ENCODE assay signal across 1 cellular context in the genomic region with DNA sequence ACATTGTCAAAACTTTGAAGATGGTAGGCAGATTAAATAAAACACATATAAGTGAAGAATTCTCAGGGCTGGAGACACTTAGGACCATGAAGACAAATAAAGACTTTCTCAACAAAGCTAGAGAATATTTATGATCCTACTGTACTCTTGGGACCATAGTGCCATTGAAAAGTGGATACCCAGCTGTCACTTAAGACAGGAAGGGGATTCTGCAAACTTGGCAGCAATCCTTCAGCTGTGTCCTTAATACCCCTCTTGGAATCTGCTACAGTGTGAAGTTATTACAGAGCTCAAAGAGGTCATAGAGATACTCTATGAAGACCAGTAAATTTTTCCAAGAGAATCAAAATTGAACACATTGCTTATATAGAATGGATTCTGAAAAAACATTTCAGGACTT.
TF ChIP-seq lines count a peak whose summit lies in the region.

No MANE protein-coding gene starts in this region.

TF ChIP-seq in IMR-90, 13 proteins besides CTCF, POLR2A, EP300 and RAD21:
- TF ChIP-seq SMC3 (IDR thresholded peaks at IDR 0.05; ENCODE audit: low read depth, low read length) (no peak), RFX5 (IDR thresholded peaks at IDR 0.05; ENCODE audit: low read depth, low read length) (no peak), MAFK (IDR thresholded peaks at IDR 0.05; ENCODE audit: low read depth, low read length) (no peak), FOS (IDR thresholded peaks at IDR 0.05; ENCODE audit: low read depth, low read length) (no peak), CEBPB (IDR thresholded peaks at IDR 0.05; ENCODE audit: low read depth, low read length) (no peak), BHLHE40 (IDR thresholded peaks at IDR 0.05; ENCODE audit: low read depth, low read length) (no peak), MXI1 (IDR thresholded peaks at IDR 0.05; ENCODE audit: borderline replicate concordance, low read depth, low read length) (no peak), CHD1 (IDR thresholded peaks at IDR 0.05; ENCODE audit: low read depth, low read length) (no peak), RCOR1 (IDR thresholded peaks at IDR 0.05; ENCODE audit: insufficient replicate concordance, low read length) (no peak), NFE2L2 (IDR thresholded peaks at IDR 0.05; ENCODE audit: low read depth, low read length) (no peak), MAZ (IDR thresholded peaks at IDR 0.05; ENCODE audit: borderline replicate concordance, low read depth, low read length) (no peak)
- TF ChIP-seq, protein P1, sequence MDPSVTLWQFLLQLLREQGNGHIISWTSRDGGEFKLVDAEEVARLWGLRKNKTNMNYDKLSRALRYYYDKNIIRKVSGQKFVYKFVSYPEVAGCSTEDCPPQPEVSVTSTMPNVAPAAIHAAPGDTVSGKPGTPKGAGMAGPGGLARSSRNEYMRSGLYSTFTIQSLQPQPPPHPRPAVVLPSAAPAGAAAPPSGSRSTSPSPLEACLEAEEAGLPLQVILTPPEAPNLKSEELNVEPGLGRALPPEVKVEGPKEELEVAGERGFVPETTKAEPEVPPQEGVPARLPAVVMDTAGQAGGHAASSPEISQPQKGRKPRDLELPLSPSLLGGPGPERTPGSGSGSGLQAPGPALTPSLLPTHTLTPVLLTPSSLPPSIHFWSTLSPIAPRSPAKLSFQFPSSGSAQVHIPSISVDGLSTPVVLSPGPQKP (IDR thresholded peaks at IDR 0.05; ENCODE audit: borderline replicate concordance, low read depth, low read length): no peak
- TF ChIP-seq, protein P2, sequence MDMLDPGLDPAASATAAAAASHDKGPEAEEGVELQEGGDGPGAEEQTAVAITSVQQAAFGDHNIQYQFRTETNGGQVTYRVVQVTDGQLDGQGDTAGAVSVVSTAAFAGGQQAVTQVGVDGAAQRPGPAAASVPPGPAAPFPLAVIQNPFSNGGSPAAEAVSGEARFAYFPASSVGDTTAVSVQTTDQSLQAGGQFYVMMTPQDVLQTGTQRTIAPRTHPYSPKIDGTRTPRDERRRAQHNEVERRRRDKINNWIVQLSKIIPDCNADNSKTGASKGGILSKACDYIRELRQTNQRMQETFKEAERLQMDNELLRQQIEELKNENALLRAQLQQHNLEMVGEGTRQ (IDR thresholded peaks at IDR 0.05; ENCODE audit: low read depth, low read length): no peak
